Comparison of ENCODE assay signal across 1 cellular context in the genomic region with DNA sequence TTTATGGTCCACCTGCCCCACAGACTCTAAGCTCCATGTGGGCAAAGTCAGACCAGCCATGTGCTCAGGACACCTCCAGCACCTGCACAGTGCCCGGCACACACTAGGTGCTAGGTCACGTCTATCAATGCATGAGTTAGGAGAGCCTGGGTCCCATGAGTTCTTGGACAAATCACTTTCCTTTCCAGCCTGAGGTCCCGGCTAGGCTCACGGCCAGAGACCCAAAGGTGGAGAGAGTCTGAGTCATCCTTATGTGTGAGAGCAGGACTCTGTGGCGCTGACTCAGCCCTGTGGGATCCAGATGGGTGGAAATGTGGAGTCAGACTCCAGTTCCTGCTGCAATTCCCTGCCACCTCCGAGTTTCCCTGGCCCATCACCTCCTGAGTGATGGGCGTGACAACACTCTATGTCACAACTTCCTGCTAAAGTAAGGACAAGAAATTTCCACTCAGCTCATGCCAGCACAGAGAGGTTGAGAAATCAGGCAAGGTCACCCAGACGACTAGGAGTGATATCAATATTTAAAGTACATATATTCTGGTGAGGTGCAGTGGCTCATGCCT.
TF ChIP-seq lines count a peak whose summit lies in the region.

No MANE protein-coding gene starts in this region.

TF ChIP-seq in HepG2, 621 proteins besides CTCF, POLR2A, EP300 and RAD21 (continued from another document and continues in another):
- no peak for TF ChIP-seq ZFP90 (CRISPR knock-in tag; IDR thresholded peaks at IDR 0.05; ENCODE audit: borderline replicate concordance)
- no peak for TF ChIP-seq ZNF224 (CRISPR knock-in tag; IDR thresholded peaks at IDR 0.05)
- TF ChIP-seq PITX1 (CRISPR knock-in tag; IDR thresholded peaks at IDR 0.05), result no peak
- TF ChIP-seq, protein P1, sequence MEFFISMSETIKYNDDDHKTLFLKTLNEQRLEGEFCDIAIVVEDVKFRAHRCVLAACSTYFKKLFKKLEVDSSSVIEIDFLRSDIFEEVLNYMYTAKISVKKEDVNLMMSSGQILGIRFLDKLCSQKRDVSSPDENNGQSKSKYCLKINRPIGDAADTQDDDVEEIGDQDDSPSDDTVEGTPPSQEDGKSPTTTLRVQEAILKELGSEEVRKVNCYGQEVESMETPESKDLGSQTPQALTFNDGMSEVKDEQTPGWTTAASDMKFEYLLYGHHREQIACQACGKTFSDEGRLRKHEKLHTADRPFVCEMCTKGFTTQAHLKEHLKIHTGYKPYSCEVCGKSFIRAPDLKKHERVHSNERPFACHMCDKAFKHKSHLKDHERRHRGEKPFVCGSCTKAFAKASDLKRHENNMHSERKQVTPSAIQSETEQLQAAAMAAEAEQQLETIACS (CRISPR knock-in tag; IDR thresholded peaks at IDR 0.05), result no peak
- TF ChIP-seq KLF9 (CRISPR knock-in tag; IDR thresholded peaks at IDR 0.05; ENCODE audit: low read depth), result no peak
- TF ChIP-seq GZF1 (CRISPR knock-in tag; IDR thresholded peaks at IDR 0.05), result no peak
- TF ChIP-seq KLF12 (CRISPR knock-in tag; IDR thresholded peaks at IDR 0.05; ENCODE audit: borderline replicate concordance), result no peak
- TF ChIP-seq, protein P2, sequence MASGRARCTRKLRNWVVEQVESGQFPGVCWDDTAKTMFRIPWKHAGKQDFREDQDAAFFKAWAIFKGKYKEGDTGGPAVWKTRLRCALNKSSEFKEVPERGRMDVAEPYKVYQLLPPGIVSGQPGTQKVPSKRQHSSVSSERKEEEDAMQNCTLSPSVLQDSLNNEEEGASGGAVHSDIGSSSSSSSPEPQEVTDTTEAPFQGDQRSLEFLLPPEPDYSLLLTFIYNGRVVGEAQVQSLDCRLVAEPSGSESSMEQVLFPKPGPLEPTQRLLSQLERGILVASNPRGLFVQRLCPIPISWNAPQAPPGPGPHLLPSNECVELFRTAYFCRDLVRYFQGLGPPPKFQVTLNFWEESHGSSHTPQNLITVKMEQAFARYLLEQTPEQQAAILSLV (CRISPR knock-in tag; IDR thresholded peaks at IDR 0.05; ENCODE audit: borderline replicate concordance), result no peak
- TF ChIP-seq DNMT1 (CRISPR knock-in tag; IDR thresholded peaks at IDR 0.05), result no peak
- TF ChIP-seq MEF2D (CRISPR knock-in tag; IDR thresholded peaks at IDR 0.05), result no peak
- no peak for TF ChIP-seq DPF2 (CRISPR knock-in tag; IDR thresholded peaks at IDR 0.05; ENCODE audit: borderline replicate concordance, low read depth)
- TF ChIP-seq REL (CRISPR knock-in tag; conservative IDR thresholded peaks at IDR 0.05), result no peak
- no peak for TF ChIP-seq FOXJ3 (CRISPR knock-in tag; IDR thresholded peaks at IDR 0.05; ENCODE audit: borderline replicate concordance)
- no peak for TF ChIP-seq MIXL1 (CRISPR knock-in tag; IDR thresholded peaks at IDR 0.05)
- no peak for TF ChIP-seq ZNF703 (CRISPR knock-in tag; IDR thresholded peaks at IDR 0.05; ENCODE audit: borderline replicate concordance)
- TF ChIP-seq CBFB (CRISPR knock-in tag; IDR thresholded peaks at IDR 0.05), result no peak
- no peak for TF ChIP-seq RFX1 (IDR thresholded peaks at IDR 0.05)
- TF ChIP-seq, protein P3, sequence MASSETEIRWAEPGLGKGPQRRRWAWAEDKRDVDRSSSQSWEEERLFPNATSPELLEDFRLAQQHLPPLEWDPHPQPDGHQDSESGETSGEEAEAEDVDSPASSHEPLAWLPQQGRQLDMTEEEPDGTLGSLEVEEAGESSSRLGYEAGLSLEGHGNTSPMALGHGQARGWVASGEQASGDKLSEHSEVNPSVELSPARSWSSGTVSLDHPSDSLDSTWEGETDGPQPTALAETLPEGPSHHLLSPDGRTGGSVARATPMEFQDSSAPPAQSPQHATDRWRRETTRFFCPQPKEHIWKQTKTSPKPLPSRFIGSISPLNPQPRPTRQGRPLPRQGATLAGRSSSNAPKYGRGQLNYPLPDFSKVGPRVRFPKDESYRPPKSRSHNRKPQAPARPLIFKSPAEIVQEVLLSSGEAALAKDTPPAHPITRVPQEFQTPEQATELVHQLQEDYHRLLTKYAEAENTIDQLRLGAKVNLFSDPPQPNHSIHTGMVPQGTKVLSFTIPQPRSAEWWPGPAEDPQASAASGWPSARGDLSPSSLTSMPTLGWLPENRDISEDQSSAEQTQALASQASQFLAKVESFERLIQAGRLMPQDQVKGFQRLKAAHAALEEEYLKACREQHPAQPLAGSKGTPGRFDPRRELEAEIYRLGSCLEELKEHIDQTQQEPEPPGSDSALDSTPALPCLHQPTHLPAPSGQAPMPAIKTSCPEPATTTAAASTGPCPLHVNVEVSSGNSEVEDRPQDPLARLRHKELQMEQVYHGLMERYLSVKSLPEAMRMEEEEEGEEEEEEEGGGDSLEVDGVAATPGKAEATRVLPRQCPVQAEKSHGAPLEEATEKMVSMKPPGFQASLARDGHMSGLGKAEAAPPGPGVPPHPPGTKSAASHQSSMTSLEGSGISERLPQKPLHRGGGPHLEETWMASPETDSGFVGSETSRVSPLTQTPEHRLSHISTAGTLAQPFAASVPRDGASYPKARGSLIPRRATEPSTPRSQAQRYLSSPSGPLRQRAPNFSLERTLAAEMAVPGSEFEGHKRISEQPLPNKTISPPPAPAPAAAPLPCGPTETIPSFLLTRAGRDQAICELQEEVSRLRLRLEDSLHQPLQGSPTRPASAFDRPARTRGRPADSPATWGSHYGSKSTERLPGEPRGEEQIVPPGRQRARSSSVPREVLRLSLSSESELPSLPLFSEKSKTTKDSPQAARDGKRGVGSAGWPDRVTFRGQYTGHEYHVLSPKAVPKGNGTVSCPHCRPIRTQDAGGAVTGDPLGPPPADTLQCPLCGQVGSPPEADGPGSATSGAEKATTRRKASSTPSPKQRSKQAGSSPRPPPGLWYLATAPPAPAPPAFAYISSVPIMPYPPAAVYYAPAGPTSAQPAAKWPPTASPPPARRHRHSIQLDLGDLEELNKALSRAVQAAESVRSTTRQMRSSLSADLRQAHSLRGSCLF (CRISPR knock-in tag; IDR thresholded peaks at IDR 0.05; ENCODE audit: borderline replicate concordance), result no peak
- TF ChIP-seq ARHGAP35 (CRISPR knock-in tag; IDR thresholded peaks at IDR 0.05; ENCODE audit: borderline replicate concordance), result no peak
- no peak for TF ChIP-seq NCOR1 (IDR thresholded peaks at IDR 0.05; ENCODE audit: borderline replicate concordance, low read length)
- TF ChIP-seq, protein P4, sequence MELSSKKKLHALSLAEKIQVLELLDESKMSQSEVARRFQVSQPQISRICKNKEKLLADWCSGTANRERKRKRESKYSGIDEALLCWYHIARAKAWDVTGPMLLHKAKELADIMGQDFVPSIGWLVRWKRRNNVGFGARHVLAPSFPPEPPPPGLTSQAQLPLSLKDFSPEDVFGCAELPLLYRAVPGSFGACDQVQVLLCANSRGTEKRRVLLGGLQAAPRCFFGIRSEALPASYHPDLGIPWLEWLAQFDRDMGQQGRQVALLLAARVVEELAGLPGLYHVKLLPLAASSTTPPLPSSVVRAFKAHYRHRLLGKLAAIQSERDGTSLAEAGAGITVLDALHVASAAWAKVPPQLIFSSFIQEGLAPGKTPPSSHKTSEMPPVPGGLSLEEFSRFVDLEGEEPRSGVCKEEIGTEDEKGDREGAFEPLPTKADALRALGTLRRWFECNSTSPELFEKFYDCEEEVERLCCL (CRISPR knock-in tag; IDR thresholded peaks at IDR 0.05; ENCODE audit: borderline replicate concordance), result no peak
- TF ChIP-seq, protein P5, sequence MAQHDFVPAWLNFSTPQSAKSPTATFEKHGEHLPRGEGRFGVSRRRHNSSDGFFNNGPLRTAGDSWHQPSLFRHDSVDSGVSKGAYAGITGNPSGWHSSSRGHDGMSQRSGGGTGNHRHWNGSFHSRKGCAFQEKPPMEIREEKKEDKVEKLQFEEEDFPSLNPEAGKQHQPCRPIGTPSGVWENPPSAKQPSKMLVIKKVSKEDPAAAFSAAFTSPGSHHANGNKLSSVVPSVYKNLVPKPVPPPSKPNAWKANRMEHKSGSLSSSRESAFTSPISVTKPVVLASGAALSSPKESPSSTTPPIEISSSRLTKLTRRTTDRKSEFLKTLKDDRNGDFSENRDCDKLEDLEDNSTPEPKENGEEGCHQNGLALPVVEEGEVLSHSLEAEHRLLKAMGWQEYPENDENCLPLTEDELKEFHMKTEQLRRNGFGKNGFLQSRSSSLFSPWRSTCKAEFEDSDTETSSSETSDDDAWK (CRISPR knock-in tag; IDR thresholded peaks at IDR 0.05), result no peak
- TF ChIP-seq, protein P6, sequence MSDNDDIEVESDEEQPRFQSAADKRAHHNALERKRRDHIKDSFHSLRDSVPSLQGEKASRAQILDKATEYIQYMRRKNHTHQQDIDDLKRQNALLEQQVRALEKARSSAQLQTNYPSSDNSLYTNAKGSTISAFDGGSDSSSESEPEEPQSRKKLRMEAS (IDR thresholded peaks at IDR 0.05), result peak; percentile 44; the same call in 1 of the 2 replicates
- TF ChIP-seq GFI1 (CRISPR knock-in tag; IDR thresholded peaks at IDR 0.05; ENCODE audit: borderline replicate concordance), result no peak
- no peak for TF ChIP-seq SMARCC2 (IDR thresholded peaks at IDR 0.05)
- TF ChIP-seq IKZF4 (CRISPR knock-in tag; IDR thresholded peaks at IDR 0.05; ENCODE audit: borderline replicate concordance, low read depth, not compliant biosample characterization), result no peak
- TF ChIP-seq ZNF556 (CRISPR knock-in tag; IDR thresholded peaks at IDR 0.05; ENCODE audit: borderline replicate concordance), result no peak
- TF ChIP-seq, protein P7, sequence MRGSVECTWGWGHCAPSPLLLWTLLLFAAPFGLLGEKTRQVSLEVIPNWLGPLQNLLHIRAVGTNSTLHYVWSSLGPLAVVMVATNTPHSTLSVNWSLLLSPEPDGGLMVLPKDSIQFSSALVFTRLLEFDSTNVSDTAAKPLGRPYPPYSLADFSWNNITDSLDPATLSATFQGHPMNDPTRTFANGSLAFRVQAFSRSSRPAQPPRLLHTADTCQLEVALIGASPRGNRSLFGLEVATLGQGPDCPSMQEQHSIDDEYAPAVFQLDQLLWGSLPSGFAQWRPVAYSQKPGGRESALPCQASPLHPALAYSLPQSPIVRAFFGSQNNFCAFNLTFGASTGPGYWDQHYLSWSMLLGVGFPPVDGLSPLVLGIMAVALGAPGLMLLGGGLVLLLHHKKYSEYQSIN (CRISPR knock-in tag; IDR thresholded peaks at IDR 0.05; ENCODE audit: borderline replicate concordance), result no peak
- TF ChIP-seq ZNF547 (CRISPR knock-in tag; IDR thresholded peaks at IDR 0.05), result no peak
- TF ChIP-seq ZNF180 (CRISPR knock-in tag; IDR thresholded peaks at IDR 0.05; ENCODE audit: borderline replicate concordance, low read depth), result no peak
- TF ChIP-seq ZFP37 (CRISPR knock-in tag; IDR thresholded peaks at IDR 0.05; ENCODE audit: borderline replicate concordance), result no peak
- peak; percentile 85 for TF ChIP-seq MAFG (CRISPR knock-in tag; IDR thresholded peaks at IDR 0.05)
- TF ChIP-seq SAFB2 (CRISPR knock-in tag; IDR thresholded peaks at IDR 0.05; ENCODE audit: borderline replicate concordance, low read depth), result no peak
- peak; percentile 21; the same call in 1 of the 2 replicates for TF ChIP-seq SMC3 (IDR thresholded peaks at IDR 0.05; ENCODE audit: low read length)
- no peak for TF ChIP-seq ZNF451 (CRISPR knock-in tag; IDR thresholded peaks at IDR 0.05)
- no peak for TF ChIP-seq ZNF350 (CRISPR knock-in tag; IDR thresholded peaks at IDR 0.05; ENCODE audit: borderline replicate concordance, low read depth)
- TF ChIP-seq PCBP1 (IDR thresholded peaks at IDR 0.05; ENCODE audit: borderline replicate concordance, low read depth, low read length), result no peak
- TF ChIP-seq, protein P8, sequence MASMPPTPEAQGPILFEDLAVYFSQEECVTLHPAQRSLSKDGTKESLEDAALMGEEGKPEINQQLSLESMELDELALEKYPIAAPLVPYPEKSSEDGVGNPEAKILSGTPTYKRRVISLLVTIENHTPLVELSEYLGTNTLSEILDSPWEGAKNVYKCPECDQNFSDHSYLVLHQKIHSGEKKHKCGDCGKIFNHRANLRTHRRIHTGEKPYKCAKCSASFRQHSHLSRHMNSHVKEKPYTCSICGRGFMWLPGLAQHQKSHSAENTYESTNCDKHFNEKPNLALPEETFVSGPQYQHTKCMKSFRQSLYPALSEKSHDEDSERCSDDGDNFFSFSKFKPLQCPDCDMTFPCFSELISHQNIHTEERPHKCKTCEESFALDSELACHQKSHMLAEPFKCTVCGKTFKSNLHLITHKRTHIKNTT (CRISPR knock-in tag; IDR thresholded peaks at IDR 0.05), result no peak
- no peak for TF ChIP-seq NR2F2 (IDR thresholded peaks at IDR 0.05; ENCODE audit: borderline replicate concordance, low read depth)
- TF ChIP-seq ZNF205 (CRISPR knock-in tag; IDR thresholded peaks at IDR 0.05), result peak; percentile 48; the same call in 1 of the 2 replicates
- TF ChIP-seq ZNF333 (CRISPR knock-in tag; IDR thresholded peaks at IDR 0.05; ENCODE audit: borderline replicate concordance), result no peak
- TF ChIP-seq ZNF12 (CRISPR knock-in tag; IDR thresholded peaks at IDR 0.05), result no peak
- TF ChIP-seq HDAC2 (CRISPR knock-in tag; IDR thresholded peaks at IDR 0.05), result peak; percentile 55
- TF ChIP-seq ATF1 (CRISPR knock-in tag; IDR thresholded peaks at IDR 0.05), result no peak
- TF ChIP-seq ZNF672 (CRISPR knock-in tag; IDR thresholded peaks at IDR 0.05), result no peak
- TF ChIP-seq, protein P9, sequence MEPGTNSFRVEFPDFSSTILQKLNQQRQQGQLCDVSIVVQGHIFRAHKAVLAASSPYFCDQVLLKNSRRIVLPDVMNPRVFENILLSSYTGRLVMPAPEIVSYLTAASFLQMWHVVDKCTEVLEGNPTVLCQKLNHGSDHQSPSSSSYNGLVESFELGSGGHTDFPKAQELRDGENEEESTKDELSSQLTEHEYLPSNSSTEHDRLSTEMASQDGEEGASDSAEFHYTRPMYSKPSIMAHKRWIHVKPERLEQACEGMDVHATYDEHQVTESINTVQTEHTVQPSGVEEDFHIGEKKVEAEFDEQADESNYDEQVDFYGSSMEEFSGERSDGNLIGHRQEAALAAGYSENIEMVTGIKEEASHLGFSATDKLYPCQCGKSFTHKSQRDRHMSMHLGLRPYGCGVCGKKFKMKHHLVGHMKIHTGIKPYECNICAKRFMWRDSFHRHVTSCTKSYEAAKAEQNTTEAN (CRISPR knock-in tag; conservative IDR thresholded peaks at IDR 0.05), result no peak
- TF ChIP-seq, protein P10, sequence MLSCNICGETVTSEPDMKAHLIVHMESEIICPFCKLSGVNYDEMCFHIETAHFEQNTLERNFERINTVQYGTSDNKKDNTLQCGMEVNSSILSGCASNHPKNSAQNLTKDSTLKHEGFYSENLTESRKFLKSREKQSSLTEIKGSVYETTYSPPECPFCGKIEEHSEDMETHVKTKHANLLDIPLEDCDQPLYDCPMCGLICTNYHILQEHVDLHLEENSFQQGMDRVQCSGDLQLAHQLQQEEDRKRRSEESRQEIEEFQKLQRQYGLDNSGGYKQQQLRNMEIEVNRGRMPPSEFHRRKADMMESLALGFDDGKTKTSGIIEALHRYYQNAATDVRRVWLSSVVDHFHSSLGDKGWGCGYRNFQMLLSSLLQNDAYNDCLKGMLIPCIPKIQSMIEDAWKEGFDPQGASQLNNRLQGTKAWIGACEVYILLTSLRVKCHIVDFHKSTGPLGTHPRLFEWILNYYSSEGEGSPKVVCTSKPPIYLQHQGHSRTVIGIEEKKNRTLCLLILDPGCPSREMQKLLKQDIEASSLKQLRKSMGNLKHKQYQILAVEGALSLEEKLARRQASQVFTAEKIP (CRISPR knock-in tag; IDR thresholded peaks at IDR 0.05; ENCODE audit: borderline replicate concordance), result no peak
